1 cellular context compared by ENCODE assay signal in genomic region chr5:178236685-178237084, GRCh38.
TF ChIP-seq lines count a peak whose summit lies in the region.

No MANE protein-coding gene starts in this region.

TF ChIP-seq in SK-N-SH, 30 proteins besides CTCF, POLR2A, EP300 and RAD21 (continued from another document):
- no peak for TF ChIP-seq MAX (IDR thresholded peaks at IDR 0.05; ENCODE audit: low read depth)
- no peak for TF ChIP-seq GABPA (IDR thresholded peaks at IDR 0.05; ENCODE audit: low read depth)
